10 cellular contexts compared by ENCODE assay signal in genomic region chr3:64344721-64345207, GRCh38.
DNase-seq lines count a peak whose midpoint lies in the region; ATAC-seq, FAIRE-seq and TF ChIP-seq lines count a peak whose summit lies in the region.
"Had no signal": no experiment of that assay in that cellular context is flagged by ENCODE, and none has a peak within 500 bp of the region (broad histone marks: within the 10 kb centered on the region; RNA-seq: fewer than 3 reads in every experiment).

No MANE protein-coding gene starts in this region.

- peaks cover 43% of the 10 kb centered on the region for H3K4me1 Mint-ChIP-seq in progenitor cell of endocrine pancreas (ENCODE audit: low read depth)
- H3K4me1 Mint-ChIP-seq in activated CD8-positive, alpha-beta memory T cell treated with anti-CD3 and anti-CD28 coated beads, Interleukin-2, amount 10 ng/mL, durations not matched to agents 7 days and 5 days: no peaks in the 10 kb centered on the region

- peak; percentile 37 for DNase-seq in G401 (ENCODE audit: low spot score)
- DNase-seq in SK-N-SH: no peak
- DNase-seq in fibroblast of villous mesenchyme (ENCODE audit: low read depth): peak; percentile 93
- DNase-seq in progenitor cell of endocrine pancreas (ENCODE audit: low spot score, unreplicated experiment): no peak
- DNase-seq in small intestine: no peak
- DNase-seq in activated CD8-positive, alpha-beta memory T cell treated with anti-CD3 and anti-CD28 coated beads, Interleukin-2, amount 10 ng/mL, durations not matched to agents 7 days and 5 days: no peak
- DNase-seq: activated effector memory CD4-positive, alpha-beta T cell treated with Interleukin-2 at 50 U/mL for 16 hours had no signal

- no peaks in the 10 kb centered on the region for H3K27me3 Mint-ChIP-seq in progenitor cell of endocrine pancreas
- peaks cover 21% of the 10 kb centered on the region for H3K27me3 Mint-ChIP-seq in activated CD8-positive, alpha-beta memory T cell treated with anti-CD3 and anti-CD28 coated beads, Interleukin-2, amount 10 ng/mL, durations not matched to agents 7 days and 5 days

- H3K9me2 ChIP-seq in SK-N-SH: no peaks in the 10 kb centered on the region

- H3K9ac ChIP-seq in SK-N-SH: peak overlapping the region; percentile 62

- peak overlapping the region; percentile 67; the same call in 1 of the 2 replicates for H2AFZ ChIP-seq in SK-N-SH (ENCODE audit: low read depth)

- in situ Hi-C loops in G401 (cut with HindIII; ENCODE audit: low sequenced_read_pairs): no loop called here

- ATAC-seq in GM21423 (IDR thresholded peaks at IDR 0.05; ENCODE audit: unreplicated experiment) (no peak), GM21447 (IDR thresholded peaks at IDR 0.05; ENCODE audit: unreplicated experiment) (no peak)
- no peak for ATAC-seq in activated CD8-positive, alpha-beta memory T cell treated with anti-CD3 and anti-CD28 coated beads, Interleukin-2, amount 10 ng/mL, durations not matched to agents 7 days and 5 days

- CTCF ChIA-PET in SK-N-SH (lab: Yijun Ruan, JAX): interaction anchor here (1.2 to 1.9 kb wide), 4 partner anchors 139 to 321 kb away, joined by 4 to 7 read pairs (median 5); partner anchors contain the start of gene PSMD6
- CTCF ChIA-PET in activated CD8-positive, alpha-beta memory T cell treated with anti-CD3 and anti-CD28 coated beads, Interleukin-2, amount 10 ng/mL, durations not matched to agents 7 days and 5 days (lab: Charles Lee): interaction anchor here (1.3 kb wide), 1 partner anchor 10 kb away, joined by 3 read pairs; no protein-coding TSS in a partner anchor

- POLR2A ChIA-PET in SK-N-SH (lab: Yijun Ruan, JAX): no interaction called here

- peaks cover 44% of the 10 kb centered on the region for H3F3A ChIP-seq in SK-N-SH (replicated peaks; ENCODE audit: insufficient read depth)

- H3K4me1 ChIP-seq in SK-N-SH (ENCODE audit: control insufficient read depth in 1 of 2, insufficient read depth in 2 of 2, low read depth in 1 of 2, low read length in 1 of 2) (peaks cover 28 to 43% of the 10 kb centered on the region in 2 experiments), small intestine (ENCODE audit: control insufficient read depth in 2 of 2, insufficient read depth in 1 of 2, low read depth in 1 of 2, low read length in 1 of 2) (peaks cover 0 to 7% of the 10 kb centered on the region in 2 donors)

- H3K27me3 ChIP-seq in SK-N-SH (ENCODE audit: insufficient read depth) (no peaks in the 10 kb centered on the region), small intestine (ENCODE audit: control insufficient read depth in 2 of 2, insufficient read depth in 2 of 2, low read length in 2 of 2) (no peaks in the 10 kb centered on the region)

- peak overlapping the region; percentile 87 to 93 for H3K27ac ChIP-seq in SK-N-SH (ENCODE audit: low read depth in 2 of 2, low read length in 1 of 2)
- H3K27ac ChIP-seq in small intestine (ENCODE audit: low read depth in 1 of 2, low read length in 1 of 2): peak overlapping the region in 1 of 2 donors; percentile 78

- WGBS in SK-N-SH (ENCODE audit: low lambda C conversion rate): 0% methylated on average over 4 of the region's 4 CpGs
- 63 to 73% (median 72%) methylated on average over 4 of the region's 4 CpGs for WGBS in small intestine, 3 donors

- no peaks in the 10 kb centered on the region for H3K9me3 ChIP-seq in SK-N-SH
- H3K9me3 ChIP-seq in small intestine (ENCODE audit: control insufficient read depth, low read depth): no peaks in the 10 kb centered on the region

- H3K36me3 ChIP-seq in SK-N-SH (replicated peaks in 1 of 2; ENCODE audit: control insufficient read depth in 1 of 2, insufficient read depth in 2 of 2, low read length in 1 of 2) (no peaks in the 10 kb centered on the region), small intestine (ENCODE audit: control insufficient read depth in 2 of 2, insufficient read depth in 2 of 2, low read length in 2 of 2) (no peaks in the 10 kb centered on the region)

- H3K9me3 Mint-ChIP-seq in progenitor cell of endocrine pancreas (ENCODE audit: low read depth): no peaks in the 10 kb centered on the region
- no peaks in the 10 kb centered on the region for H3K9me3 Mint-ChIP-seq in activated CD8-positive, alpha-beta memory T cell treated with anti-CD3 and anti-CD28 coated beads, Interleukin-2, amount 10 ng/mL, durations not matched to agents 7 days and 5 days (ENCODE audit: low read depth)
- H3K9me3 Mint-ChIP-seq: T-helper 2 cell treated with Interferon-gamma antibody and Interleukin-4, amounts not matched to agents 5 μg/mL and 100 μg/mL, for 36 hours had no signal

- peak overlapping the region; percentile 93 for H3K27ac Mint-ChIP-seq in progenitor cell of endocrine pancreas
- no peak overlapping the region for H3K27ac Mint-ChIP-seq in activated CD8-positive, alpha-beta memory T cell treated with anti-CD3 and anti-CD28 coated beads, Interleukin-2, amount 10 ng/mL, durations not matched to agents 7 days and 5 days
- H3K27ac Mint-ChIP-seq: T-helper 2 cell treated with Interferon-gamma antibody and Interleukin-4, amounts not matched to agents 5 μg/mL and 100 μg/mL, for 36 hours had no signal

- peak overlapping the region; percentile 64 for H3K4me2 ChIP-seq in SK-N-SH

- no peak for FAIRE-seq in small intestine (lab: Jason Lieb, UNC)

- H3K4me3 ChIP-seq in SK-N-SH (ENCODE audit: low read depth in 2 of 2, low read length in 1 of 2): no peak overlapping the region
- no peak overlapping the region for H3K4me3 ChIP-seq in fibroblast of villous mesenchyme (ENCODE audit: low read depth, low read length)
- no peak overlapping the region for H3K4me3 ChIP-seq in small intestine (ENCODE audit: low read depth in 1 of 2, low read length in 2 of 2)

- no peaks in the 10 kb centered on the region for H4K20me1 ChIP-seq in SK-N-SH (ENCODE audit: insufficient read depth)

- H3K36me3 Mint-ChIP-seq in progenitor cell of endocrine pancreas (ENCODE audit: insufficient read depth): no peaks in the 10 kb centered on the region
- no peaks in the 10 kb centered on the region for H3K36me3 Mint-ChIP-seq in activated CD8-positive, alpha-beta memory T cell treated with anti-CD3 and anti-CD28 coated beads, Interleukin-2, amount 10 ng/mL, durations not matched to agents 7 days and 5 days

- H3K4me3 Mint-ChIP-seq in progenitor cell of endocrine pancreas (ENCODE audit: low read depth): peak overlapping the region; percentile 14
- H3K4me3 Mint-ChIP-seq in activated CD8-positive, alpha-beta memory T cell treated with anti-CD3 and anti-CD28 coated beads, Interleukin-2, amount 10 ng/mL, durations not matched to agents 7 days and 5 days: no peak overlapping the region
- H3K4me3 Mint-ChIP-seq: T-helper 2 cell treated with Interferon-gamma antibody and Interleukin-4, amounts not matched to agents 5 μg/mL and 100 μg/mL, for 36 hours had no signal

- TF ChIP-seq CTCF in SK-N-SH (IDR thresholded peaks at IDR 0.05) (no peak), fibroblast of villous mesenchyme (IDR thresholded peaks at IDR 0.05; ENCODE audit: insufficient read depth, low read depth, low read length) (no peak), progenitor cell of endocrine pancreas (IDR thresholded peaks at IDR 0.05; ENCODE audit: unreplicated experiment) (no peak)

- H3K79me2 ChIP-seq in SK-N-SH (ENCODE audit: insufficient read depth): no peaks in the 10 kb centered on the region

- peak; percentile 33 to 69 for TF ChIP-seq EP300 in SK-N-SH (IDR thresholded peaks at IDR 0.05; ENCODE audit: borderline replicate concordance in 1 of 2, low read depth in 1 of 2, low read length in 1 of 2)

- no peak for TF ChIP-seq RAD21 in SK-N-SH (IDR thresholded peaks at IDR 0.05; ENCODE audit: low read length)

TF ChIP-seq in SK-N-SH, 30 proteins besides CTCF, POLR2A, EP300 and RAD21 (continues in another document):
- TF ChIP-seq USF2 (IDR thresholded peaks at IDR 0.05; ENCODE audit: borderline replicate concordance, low read depth, low read length) (no peak), SMC3 (IDR thresholded peaks at IDR 0.05; ENCODE audit: low read depth, low read length) (no peak), IRF3 (IDR thresholded peaks at IDR 0.05; ENCODE audit: low read depth, low read length) (no peak), MAX (IDR thresholded peaks at IDR 0.05; ENCODE audit: low read depth) (peak; percentile 72), MXI1 (IDR thresholded peaks at IDR 0.05; ENCODE audit: low read depth, low read length) (no peak), JUND (IDR thresholded peaks at IDR 0.05) (peak; percentile 69), USF1 (IDR thresholded peaks at IDR 0.05; ENCODE audit: borderline replicate concordance, low read depth) (no peak), TEAD4 (IDR thresholded peaks at IDR 0.05; ENCODE audit: borderline replicate concordance, insufficient read depth) (peak; percentile 38; the same call in 1 of the 2 replicates), FOSL2 (IDR thresholded peaks at IDR 0.05; ENCODE audit: borderline replicate concordance, low read depth) (peak; percentile 76; the same call in 1 of the 2 replicates)

Comparison
In these comparisons a context has a peak if more than half of its experiments do, and no peak if none do; other contexts are left out.
1. DNase-seq: peak in G401 (single experiment) and fibroblast of villous mesenchyme (single experiment); none in SK-N-SH (single experiment), progenitor cell of endocrine pancreas (single experiment), small intestine (single experiment) and activated CD8-positive, alpha-beta memory T cell treated with anti-CD3 and anti-CD28 coated beads, Interleukin-2, amount 10 ng/mL, durations not matched to agents 7 days and 5 days (single experiment).